In the genomic region with DNA sequence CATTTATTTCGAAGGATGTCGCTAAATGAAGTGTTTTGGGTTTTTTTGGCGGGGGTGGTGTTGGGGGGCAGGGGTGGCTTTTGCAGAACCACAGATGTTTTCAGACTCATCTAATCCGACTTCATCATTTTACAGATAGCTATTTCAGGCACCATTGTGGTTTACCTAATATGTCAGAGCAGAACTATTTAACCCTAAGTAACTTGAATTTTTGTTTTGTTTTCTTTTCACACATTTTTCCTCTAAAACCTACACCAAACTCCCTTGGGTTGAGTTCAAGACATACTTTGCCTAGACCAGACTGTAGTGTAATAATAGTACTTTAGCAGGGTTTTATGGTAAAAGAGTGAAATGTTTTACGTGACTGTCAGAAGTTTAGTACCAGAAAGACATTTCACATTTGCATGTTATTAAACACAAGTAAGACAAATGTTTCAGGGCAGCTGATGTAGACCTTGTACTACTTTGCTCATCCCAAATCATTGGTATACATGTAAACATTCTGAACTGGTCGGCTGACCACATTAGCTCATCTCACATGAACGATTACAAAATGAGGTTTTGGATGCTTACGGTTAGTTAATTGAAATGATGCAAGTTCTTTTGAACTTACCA, we compare ENCODE assay signal across 8 cellular contexts. TPM values are rescaled to one million over a fixed set of nuclear protein-coding genes. Genes with fewer than 3 reads are reported as not detected.
DNase-seq lines count a peak whose midpoint lies in the region; ATAC-seq and TF ChIP-seq lines count a peak whose summit lies in the region.

No MANE protein-coding gene starts in this region.

- peak; percentile 70 for ATAC-seq in activated CD4-positive, alpha-beta T cell treated with anti-CD3 and anti-CD28 coated beads for 36 hours
- peak; percentile 78 for ATAC-seq in HG02973 (IDR thresholded peaks at IDR 0.05; ENCODE audit: unreplicated experiment)
- ATAC-seq in activated T-helper 17 cell treated with anti-CD3 and anti-CD28 coated beads, Interleukin-2, amount 50 U/mL, for 72 hours (replicated peaks), result peak; percentile 81

- TF ChIP-seq CTCF in smooth muscle cell (IDR thresholded peaks at IDR 0.05; ENCODE audit: borderline replicate concordance, insufficient read depth, poor library complexity, severe bottlenecking) (no peak), prostate gland (IDR thresholded peaks at IDR 0.05) (no peak)

- H3K4me3 ChIP-seq in smooth muscle cell (no peak overlapping the region), prostate gland (no peak overlapping the region)

- WGBS in smooth muscle cell (ENCODE audit: low lambda C conversion rate), result 39% methylated on average over 8 of the region's 8 CpGs
- 71% methylated on average over 8 of the region's 8 CpGs for WGBS in prostate gland

- intact Hi-C loops in activated CD4-positive, alpha-beta T cell treated with anti-CD3 and anti-CD28 coated beads for 36 hours (cut with DNase I, micrococcal nuclease), result no loop called here
- intact Hi-C loops in prostate gland (cut with DNase I), result no loop called here

- peak overlapping the region; percentile 76 for H3K4me2 ChIP-seq in smooth muscle cell

- no peaks in the 10 kb centered on the region for H3K27me3 Mint-ChIP-seq in activated CD4-positive, alpha-beta T cell treated with anti-CD3 and anti-CD28 coated beads for 36 hours
- H3K27me3 Mint-ChIP-seq in activated CD4-positive, alpha-beta T cell treated with anti-CD3 and anti-CD28 coated beads, Interleukin-2, amount 10 ng/mL, durations not matched to agents 7 days and 5 days, result no peaks in the 10 kb centered on the region
- no peaks in the 10 kb centered on the region for H3K27me3 Mint-ChIP-seq in activated T-helper 17 cell treated with anti-CD3 and anti-CD28 coated beads, Interleukin-2, amount 50 U/mL, for 72 hours

- H3K79me2 ChIP-seq in smooth muscle cell (ENCODE audit: low read depth), result peaks cover 60% of the 10 kb centered on the region

- CTCF ChIA-PET in activated CD4-positive, alpha-beta T cell treated with anti-CD3 and anti-CD28 coated beads for 36 hours (lab: Charles Lee), result interaction anchor here (0.9 to 1.8 kb wide), 3 partner anchors 13 to 104 kb away, joined by 3 to 7 read pairs (median 3); no protein-coding TSS in a partner anchor
- CTCF ChIA-PET in activated CD4-positive, alpha-beta T cell treated with anti-CD3 and anti-CD28 coated beads, Interleukin-2, amount 10 ng/mL, durations not matched to agents 7 days and 5 days (lab: Charles Lee), result interaction anchor here (0.7 to 1.7 kb wide), 2 partner anchors 9 to 96 kb away, joined by 3 to 4 read pairs; no protein-coding TSS in a partner anchor

- H3K9me3 ChIP-seq in smooth muscle cell (replicated peaks; ENCODE audit: low read depth) (no peaks in the 10 kb centered on the region), prostate gland (no peaks in the 10 kb centered on the region)

- no peak overlapping the region for H3K4me3 Mint-ChIP-seq in activated CD4-positive, alpha-beta T cell treated with anti-CD3 and anti-CD28 coated beads for 36 hours
- no peak overlapping the region for H3K4me3 Mint-ChIP-seq in activated CD4-positive, alpha-beta T cell treated with anti-CD3 and anti-CD28 coated beads, Interleukin-2, amount 10 ng/mL, durations not matched to agents 7 days and 5 days
- H3K4me3 Mint-ChIP-seq in activated T-helper 17 cell treated with anti-CD3 and anti-CD28 coated beads, Interleukin-2, amount 50 U/mL, for 72 hours, result peak overlapping the region; percentile 83

- peaks cover 50% of the 10 kb centered on the region for H3K4me1 Mint-ChIP-seq in activated CD4-positive, alpha-beta T cell treated with anti-CD3 and anti-CD28 coated beads for 36 hours
- peaks cover 8% of the 10 kb centered on the region for H3K4me1 Mint-ChIP-seq in activated CD4-positive, alpha-beta T cell treated with anti-CD3 and anti-CD28 coated beads, Interleukin-2, amount 10 ng/mL, durations not matched to agents 7 days and 5 days
- H3K4me1 Mint-ChIP-seq in activated T-helper 17 cell treated with anti-CD3 and anti-CD28 coated beads, Interleukin-2, amount 50 U/mL, for 72 hours, result peaks cover 63% of the 10 kb centered on the region

- H3K4me1 ChIP-seq in smooth muscle cell (ENCODE audit: low read depth), result peaks cover 52% of the 10 kb centered on the region
- H3K4me1 ChIP-seq in prostate gland (replicated peaks), result no peaks in the 10 kb centered on the region

- peaks cover 3% of the 10 kb centered on the region for H3F3A ChIP-seq in smooth muscle cell (ENCODE audit: low read depth)

- no peaks in the 10 kb centered on the region for H3K9me3 Mint-ChIP-seq in activated CD4-positive, alpha-beta T cell treated with anti-CD3 and anti-CD28 coated beads for 36 hours (ENCODE audit: low read depth)
- H3K9me3 Mint-ChIP-seq in activated CD4-positive, alpha-beta T cell treated with anti-CD3 and anti-CD28 coated beads, Interleukin-2, amount 10 ng/mL, durations not matched to agents 7 days and 5 days, result no peaks in the 10 kb centered on the region
- no peaks in the 10 kb centered on the region for H3K9me3 Mint-ChIP-seq in activated T-helper 17 cell treated with anti-CD3 and anti-CD28 coated beads, Interleukin-2, amount 50 U/mL, for 72 hours

- H3K27me3 ChIP-seq in smooth muscle cell (ENCODE audit: low read depth), result no peaks in the 10 kb centered on the region
- no peaks in the 10 kb centered on the region for H3K27me3 ChIP-seq in prostate gland (replicated peaks; ENCODE audit: insufficient read depth)

- POLR2A ChIA-PET in activated CD4-positive, alpha-beta T cell treated with anti-CD3 and anti-CD28 coated beads for 36 hours (lab: Charles Lee), result no interaction called here
- POLR2A ChIA-PET in activated CD4-positive, alpha-beta T cell treated with anti-CD3 and anti-CD28 coated beads, Interleukin-2, amount 10 ng/mL, durations not matched to agents 7 days and 5 days (lab: Charles Lee), result no interaction called here

- H3K27ac ChIP-seq in smooth muscle cell (ENCODE audit: low read depth) (peak overlapping the region; percentile 98), prostate gland (no peak overlapping the region)

- peak overlapping the region; percentile 48 for H3K27ac Mint-ChIP-seq in activated CD4-positive, alpha-beta T cell treated with anti-CD3 and anti-CD28 coated beads for 36 hours
- H3K27ac Mint-ChIP-seq in activated CD4-positive, alpha-beta T cell treated with anti-CD3 and anti-CD28 coated beads, Interleukin-2, amount 10 ng/mL, durations not matched to agents 7 days and 5 days, result no peak overlapping the region
- peak overlapping the region; percentile 88 for H3K27ac Mint-ChIP-seq in activated T-helper 17 cell treated with anti-CD3 and anti-CD28 coated beads, Interleukin-2, amount 50 U/mL, for 72 hours

- TF ChIP-seq POLR2A in prostate gland (IDR thresholded peaks at IDR 0.05), result no peak

- peaks cover 20% of the 10 kb centered on the region for H3K36me3 Mint-ChIP-seq in activated CD4-positive, alpha-beta T cell treated with anti-CD3 and anti-CD28 coated beads for 36 hours (ENCODE audit: low read depth)
- peaks cover 10% of the 10 kb centered on the region for H3K36me3 Mint-ChIP-seq in activated CD4-positive, alpha-beta T cell treated with anti-CD3 and anti-CD28 coated beads, Interleukin-2, amount 10 ng/mL, durations not matched to agents 7 days and 5 days (ENCODE audit: low read depth)
- H3K36me3 Mint-ChIP-seq in activated T-helper 17 cell treated with anti-CD3 and anti-CD28 coated beads, Interleukin-2, amount 50 U/mL, for 72 hours (ENCODE audit: low read depth), result peaks cover 48% of the 10 kb centered on the region

- peak overlapping the region; percentile 82 for H3K9ac ChIP-seq in smooth muscle cell (ENCODE audit: low read depth)

- H4K20me1 ChIP-seq in smooth muscle cell (ENCODE audit: low read depth), result no peaks in the 10 kb centered on the region

- DNase-seq in activated CD4-positive, alpha-beta T cell treated with anti-CD3 and anti-CD28 coated beads for 36 hours, result no peak
- no peak for DNase-seq in activated CD4-positive, alpha-beta T cell treated with anti-CD3 and anti-CD28 coated beads, Interleukin-2, amount 10 ng/mL, durations not matched to agents 7 days and 5 days
- DNase-seq in smooth muscle cell (lab: John Stamatoyannopoulos, UW; ENCODE audit: unreplicated experiment) (no peak), prostate gland (ENCODE audit: low spot score) (no peak), inferior parietal cortex (ENCODE audit: extremely low spot score) (no peak), 8988T (no peak)

- H2AFZ ChIP-seq in smooth muscle cell (ENCODE audit: low read depth), result no peak overlapping the region

- H3K36me3 ChIP-seq in smooth muscle cell (ENCODE audit: low read depth) (no peaks in the 10 kb centered on the region), prostate gland (no peaks in the 10 kb centered on the region)

RNA-seq across cellular contexts. Expression of a gene that starts 37.7 kb away (rescaled TPM):
- total RNA-seq in activated CD4-positive, alpha-beta T cell treated with anti-CD3 and anti-CD28 coated beads for 36 hours, result 10 to 100 TPM; 45.3 to 61.2 TPM
- 10 to 100 TPM; 43.6 to 47.2 TPM for total RNA-seq in activated CD4-positive, alpha-beta T cell treated with anti-CD3 and anti-CD28 coated beads, Interleukin-2, amount 10 ng/mL, durations not matched to agents 7 days and 5 days
- 10 to 100 TPM; 76.1 to 97.9 TPM for total RNA-seq in activated T-helper 17 cell treated with anti-CD3 and anti-CD28 coated beads, Interleukin-2, amount 50 U/mL, for 72 hours
- total RNA-seq in smooth muscle cell, result 26.8 and 29.5 TPM in 2 replicates
- 14.3 and 17.2 TPM in 2 replicates for polyA plus RNA-seq in smooth muscle cell
- total RNA-seq in prostate gland, result 10 to 100 TPM; 26.2 to 59.2 TPM
